12 cellular contexts compared by ENCODE assay signal in genomic region chr16:2773188-2773968, GRCh38. TPM values are rescaled to one million over a fixed set of nuclear protein-coding genes. Genes with fewer than 3 reads are reported as not detected.
DNase-seq lines count a peak whose midpoint lies in the region; ATAC-seq and TF ChIP-seq lines count a peak whose summit lies in the region.
"Had no signal": no experiment of that assay in that cellular context is flagged by ENCODE, and none has a peak within 500 bp of the region (broad histone marks: within the 10 kb centered on the region; RNA-seq: fewer than 3 reads in every experiment).

No MANE protein-coding gene starts in this region.

- ATAC-seq in activated naive CD4-positive, alpha-beta T cell treated with anti-CD3 and anti-CD28 coated beads, Interleukin-2, amount 50 U/mL, for 72 hours, result no peak
- no peak for ATAC-seq in stimulated activated naive B cell treated with anti-CD40 and anti-IgM and Interleukin-4, amounts not matched to agents 10 μg/mL and 1 μg/mL and 100 μg/mL, for 72 hours (replicated peaks)
- ATAC-seq in HG02642 (IDR thresholded peaks at IDR 0.05; ENCODE audit: poor library complexity, unreplicated experiment) (no peak), GM19395 (IDR thresholded peaks at IDR 0.05; ENCODE audit: unreplicated experiment) (no peak)
- ATAC-seq: left lung had no signal

- H3K4me2 ChIP-seq in PC-9, result no peak overlapping the region

- H3K27ac Mint-ChIP-seq in activated naive CD4-positive, alpha-beta T cell treated with anti-CD3 and anti-CD28 coated beads, Interleukin-2, amount 50 U/mL, for 72 hours, result peak overlapping the region; percentile 43 to 55
- peak overlapping the region; percentile 25 for H3K27ac Mint-ChIP-seq in stimulated activated naive B cell treated with anti-CD40 and anti-IgM and Interleukin-4, amounts not matched to agents 10 μg/mL and 1 μg/mL and 100 μg/mL, for 72 hours

- peaks cover 13% of the 10 kb centered on the region; the same call in 1 of the 2 replicates for H3K36me3 ChIP-seq in PC-9 (ENCODE audit: low read depth)
- H3K36me3 ChIP-seq in esophagus squamous epithelium, result peaks cover 33 to 71% (median 39%) of the 10 kb centered on the region in 3 donors

- no peak overlapping the region for H3K4me3 ChIP-seq in PC-9
- no peak overlapping the region for H3K4me3 ChIP-seq in esophagus squamous epithelium
- H3K4me3 ChIP-seq: colonic mucosa, left lung, SJSA1 had no signal

- peaks cover 46% of the 10 kb centered on the region for H4K20me1 ChIP-seq in PC-9 (ENCODE audit: insufficient read depth)

- no peaks in the 10 kb centered on the region for H3K9me3 Mint-ChIP-seq in activated naive CD4-positive, alpha-beta T cell treated with anti-CD3 and anti-CD28 coated beads, Interleukin-2, amount 50 U/mL, for 72 hours
- H3K9me3 Mint-ChIP-seq in stimulated activated naive B cell treated with anti-CD40 and anti-IgM and Interleukin-4, amounts not matched to agents 10 μg/mL and 1 μg/mL and 100 μg/mL, for 72 hours, result no peaks in the 10 kb centered on the region

- H3K27ac ChIP-seq in PC-9, result peak overlapping the region; percentile 19; the same call in 1 of the 2 replicates
- peak overlapping the region in 3 of 4 donors; percentile 36 to 54 (median 45) for H3K27ac ChIP-seq in esophagus squamous epithelium
- H3K27ac ChIP-seq: colonic mucosa, SJSA1 had no signal

- H3K79me2 ChIP-seq in PC-9 (ENCODE audit: low read depth), result peaks cover 37% of the 10 kb centered on the region

- DNase-seq in activated naive CD4-positive, alpha-beta T cell treated with anti-CD3 and anti-CD28 coated beads, Interleukin-2, amount 50 U/mL, for 72 hours (ENCODE audit: low spot score in 2 of 2), result no peak
- no peak for DNase-seq in activated naive CD4-positive, alpha-beta T cell treated with anti-CD3 and anti-CD28 coated beads, Interleukin-2, amount 50 U/mL, for 16 hours
- DNase-seq in PC-9 (peak in 1 of 2 experiments; percentile 49), esophagus squamous epithelium (lab: John Stamatoyannopoulos, UW) (no peak), germinal center (ENCODE audit: low spot score) (no peak)
- DNase-seq in stimulated activated naive B cell treated with anti-CD40 and anti-IgM and Interleukin-4, amounts not matched to agents 10 μg/mL and 1 μg/mL and 100 μg/mL, for 72 hours, result no peak
- DNase-seq: activated effector memory CD4-positive, alpha-beta T cell treated with anti-CD3 and anti-CD28 coated beads, Interleukin-2, amount 50 U/mL, for 16 hours; colonic mucosa; left lung had no signal

- intact Hi-C loops in PC-9 (cut with micrococcal nuclease; ENCODE audit: unreplicated experiment), result no loop called here
- intact Hi-C loops in esophagus squamous epithelium (cut with DNase I), result no loop called here

- no peak for TF ChIP-seq POLR2A in esophagus squamous epithelium (IDR thresholded peaks at IDR 0.05)

- H2AFZ ChIP-seq in PC-9, result no peak overlapping the region

- 67 to 81% methylated on average over 7 to 8 of the region's 12 CpGs for WGBS in esophagus squamous epithelium, 2 donors

- H3K4me3 Mint-ChIP-seq in stimulated activated naive B cell treated with anti-CD40 and anti-IgM and Interleukin-4, amounts not matched to agents 10 μg/mL and 1 μg/mL and 100 μg/mL, for 72 hours, result no peak overlapping the region

- TF ChIP-seq CTCF in PC-9 (conservative IDR thresholded peaks at IDR 0.05), result no peak
- no peak for TF ChIP-seq CTCF in esophagus squamous epithelium (IDR thresholded peaks at IDR 0.05)

- H3K4me1 Mint-ChIP-seq in stimulated activated naive B cell treated with anti-CD40 and anti-IgM and Interleukin-4, amounts not matched to agents 10 μg/mL and 1 μg/mL and 100 μg/mL, for 72 hours, result peaks cover 35 to 61% of the 10 kb centered on the region in 2 donors

- H3K9me3 ChIP-seq in PC-9 (ENCODE audit: insufficient read depth, low read depth) (no peaks in the 10 kb centered on the region), esophagus squamous epithelium (no peaks in the 10 kb centered on the region)
- H3K9me3 ChIP-seq: colonic mucosa, left lung had no signal

- H3F3A ChIP-seq in PC-9 (ENCODE audit: insufficient read depth, low read depth), result peaks cover 74% of the 10 kb centered on the region

- BruUV-seq in PC-9 (replicated peaks; lab: Mats Ljungman, UMichigan), result no TSS peak

- POLR2A ChIA-PET in PC-9 (lab: Charles Lee; ENCODE audit: unreplicated experiment), result no interaction called here

- H3K36me3 Mint-ChIP-seq in activated naive CD4-positive, alpha-beta T cell treated with anti-CD3 and anti-CD28 coated beads, Interleukin-2, amount 50 U/mL, for 72 hours, result peaks cover 17 to 22% of the 10 kb centered on the region in 2 donors
- H3K36me3 Mint-ChIP-seq in stimulated activated naive B cell treated with anti-CD40 and anti-IgM and Interleukin-4, amounts not matched to agents 10 μg/mL and 1 μg/mL and 100 μg/mL, for 72 hours, result peaks cover 40 to 55% of the 10 kb centered on the region in 2 donors

- H3K9me2 ChIP-seq in PC-9 (ENCODE audit: insufficient read depth), result no peaks in the 10 kb centered on the region

- H3K27me3 ChIP-seq in PC-9 (ENCODE audit: insufficient read depth, low read depth) (no peaks in the 10 kb centered on the region), esophagus squamous epithelium (no peaks in the 10 kb centered on the region)
- H3K27me3 ChIP-seq: colonic mucosa, left lung, SJSA1 had no signal

- CTCF ChIA-PET in PC-9 (lab: Charles Lee), result interaction anchor here (0.5 to 0.7 kb wide), 2 partner anchors 9 to 97 kb away, joined by 3 to 5 read pairs; no protein-coding TSS in a partner anchor

- H3K27me3 Mint-ChIP-seq in stimulated activated naive B cell treated with anti-CD40 and anti-IgM and Interleukin-4, amounts not matched to agents 10 μg/mL and 1 μg/mL and 100 μg/mL, for 72 hours, result no peaks in the 10 kb centered on the region

- H3K4me1 ChIP-seq in PC-9 (replicated peaks; ENCODE audit: insufficient read depth) (peaks cover 13% of the 10 kb centered on the region), esophagus squamous epithelium (peaks cover 31 to 81% (median 46%) of the 10 kb centered on the region in 3 donors)

RNA-seq across cellular contexts. Expression of gene ELOB, which starts 3.7 kb away (rescaled TPM):
- total RNA-seq in activated naive CD4-positive, alpha-beta T cell treated with anti-CD3 and anti-CD28 coated beads, Interleukin-2, amount 50 U/mL, for 72 hours, result 100 to 1,000 TPM; 218 to 224 TPM
- total RNA-seq in PC-9 (2021), result 259 and 401 TPM in 2 replicates
- total RNA-seq in esophagus squamous epithelium, result 100 to 1,000 TPM; 186 to 446 (median 288) TPM

RNA-seq across cellular contexts. Expression of gene PRSS33, which starts 14.0 kb away (rescaled TPM):
- not detected for total RNA-seq in activated naive CD4-positive, alpha-beta T cell treated with anti-CD3 and anti-CD28 coated beads, Interleukin-2, amount 50 U/mL, for 72 hours
- 0.23 and 0.33 TPM in 2 replicates for total RNA-seq in PC-9 (2021)
- total RNA-seq in esophagus squamous epithelium, result not detected
- total RNA-seq: colonic mucosa, left lung, SJSA1 had no signal

RNA-seq across cellular contexts. Expression of gene SRRM2, which starts 20.9 kb away (rescaled TPM):
- 100 to 1,000 TPM; 624 to 790 TPM for total RNA-seq in activated naive CD4-positive, alpha-beta T cell treated with anti-CD3 and anti-CD28 coated beads, Interleukin-2, amount 50 U/mL, for 72 hours
- total RNA-seq in PC-9 (2021) (679 and 746 TPM in 2 replicates), esophagus squamous epithelium (100 to 1,000 TPM in 3 of 4 donors, 10 to 100 TPM in 1; 80.7 to 290 (median 233) TPM)

RNA-seq across cellular contexts. Expression of gene PRSS41, which starts 24.9 kb away (rescaled TPM):
- total RNA-seq in activated naive CD4-positive, alpha-beta T cell treated with anti-CD3 and anti-CD28 coated beads, Interleukin-2, amount 50 U/mL, for 72 hours, result not detected
- total RNA-seq in PC-9 (2021), result not detected in 2 replicates
- not detected for total RNA-seq in esophagus squamous epithelium
- total RNA-seq: colonic mucosa, left lung, SJSA1 had no signal

RNA-seq across cellular contexts. Expression of gene PRSS21, which starts 43.7 kb away (rescaled TPM):
- total RNA-seq in activated naive CD4-positive, alpha-beta T cell treated with anti-CD3 and anti-CD28 coated beads, Interleukin-2, amount 50 U/mL, for 72 hours, result 1 to 10 TPM; 1.8 to 2.4 TPM
- total RNA-seq in PC-9 (2021) (61.2 and 77.4 TPM in 2 replicates), esophagus squamous epithelium (1 to 10 TPM in 1 of 4 donors, not detected in 3; 1.5 TPM)
- total RNA-seq: SJSA1 had no signal
